ENCODE assay signal across 12 cellular contexts in genomic region chr9:94826644-94827410, GRCh38.
DNase-seq lines count a peak whose midpoint lies in the region; ATAC-seq and TF ChIP-seq lines count a peak whose summit lies in the region.
"Had no signal": no experiment of that assay in that cellular context is flagged by ENCODE, and none has a peak within 500 bp of the region (broad histone marks: within the 10 kb centered on the region; RNA-seq: fewer than 3 reads in every experiment).

No MANE protein-coding gene starts in this region.

- no peak for DNase-seq in right atrium auricular region (ENCODE audit: low spot score)
- no peak for DNase-seq in Right ventricle myocardium superior
- DNase-seq in neural progenitor cell (ENCODE audit: low spot score), result peak; percentile 26
- no peak for DNase-seq in aorta
- DNase-seq in mucosa of gallbladder (ENCODE audit: low spot score), result no peak
- DNase-seq: activated CD4-positive, alpha-beta T cell treated with anti-CD3 and anti-CD28 coated beads for 4 hours; MG63 had no signal

- peaks cover 14% of the 10 kb centered on the region for H3K9me3 Mint-ChIP-seq in neural progenitor cell

- H3K4me1 ChIP-seq in right atrium auricular region (peaks cover 0 to 48% of the 10 kb centered on the region in 2 donors), neural progenitor cell (peaks cover 42% of the 10 kb centered on the region), aorta (ENCODE audit: control insufficient read depth in 1 of 2, insufficient read depth in 2 of 2, low read length in 2 of 2) (peaks cover 4 to 8% of the 10 kb centered on the region in 2 donors)

- no peak overlapping the region for H3K9ac ChIP-seq in neural progenitor cell

- H3K27ac ChIP-seq in right atrium auricular region (peak overlapping the region; percentile 60 to 70), cingulate gyrus (ENCODE audit: low read depth, low read length) (peak overlapping the region; percentile 60), neural progenitor cell (no peak overlapping the region), aorta (ENCODE audit: low read depth in 1 of 2, low read length in 2 of 2) (peak overlapping the region; percentile 65 to 89)

- intact Hi-C loops in Right ventricle myocardium superior (cut with DNase I) (no loop called here), aorta (cut with DNase I) (no loop called here)

- H3K4me3 ChIP-seq in right atrium auricular region (no peak overlapping the region), neural progenitor cell (no peak overlapping the region), aorta (ENCODE audit: low read length in 2 of 2) (no peak overlapping the region)
- H3K4me3 ChIP-seq: MG63, ovary had no signal

- H3K4me1 Mint-ChIP-seq in neural progenitor cell, result peaks cover 57% of the 10 kb centered on the region

- peaks cover 7% of the 10 kb centered on the region for H3K27me3 Mint-ChIP-seq in neural progenitor cell (ENCODE audit: insufficient read depth, low read depth)

- ATAC-seq in Right ventricle myocardium superior (ENCODE audit: poor library complexity), result no peak
- ATAC-seq in aorta (ENCODE audit: low FRiP score), result no peak
- no peak for ATAC-seq in GM18909 (IDR thresholded peaks at IDR 0.05; ENCODE audit: poor library complexity, unreplicated experiment)
- no peak for ATAC-seq in GM18873 (IDR thresholded peaks at IDR 0.05; ENCODE audit: low FRiP score, unreplicated experiment)

- TF ChIP-seq CTCF in right atrium auricular region (IDR thresholded peaks at IDR 0.05) (no peak), neural progenitor cell (IDR thresholded peaks at IDR 0.05) (no peak)

- no peaks in the 10 kb centered on the region for H3K36me3 ChIP-seq in right atrium auricular region
- peaks cover 3% of the 10 kb centered on the region for H3K36me3 ChIP-seq in neural progenitor cell
- no peaks in the 10 kb centered on the region for H3K36me3 ChIP-seq in aorta (ENCODE audit: control insufficient read depth in 1 of 2, insufficient read depth in 2 of 2, low read length in 1 of 2)
- H3K36me3 ChIP-seq: brain microvascular endothelial cell, MG63, ovary had no signal

- H3K9me3 ChIP-seq in right atrium auricular region (no peaks in the 10 kb centered on the region), neural progenitor cell (ENCODE audit: low read depth) (no peaks in the 10 kb centered on the region), aorta (ENCODE audit: control insufficient read depth, low read length) (no peaks in the 10 kb centered on the region)
- H3K9me3 ChIP-seq: ovary had no signal

- WGBS in aorta, 2 donors, result 79 to 87% methylated on average over 3 of the region's 3 CpGs

- H3K36me3 Mint-ChIP-seq in neural progenitor cell, result peaks cover 21% of the 10 kb centered on the region

- no peak overlapping the region for H3K27ac Mint-ChIP-seq in neural progenitor cell

- H3K4me3 Mint-ChIP-seq in neural progenitor cell, result no peak overlapping the region

- H3K27me3 ChIP-seq in right atrium auricular region (no peaks in the 10 kb centered on the region), neural progenitor cell (no peaks in the 10 kb centered on the region), aorta (ENCODE audit: control insufficient read depth in 1 of 2, insufficient read depth in 2 of 2, low read length in 1 of 2) (no peaks in the 10 kb centered on the region)
- H3K27me3 ChIP-seq: brain microvascular endothelial cell, MG63, ovary had no signal

- no peaks in the 10 kb centered on the region for H4K20me1 ChIP-seq in neural progenitor cell (ENCODE audit: low read depth)

- H2AFZ ChIP-seq in neural progenitor cell (replicated peaks), result no peak overlapping the region

- no peaks in the 10 kb centered on the region for H3K79me2 ChIP-seq in neural progenitor cell (ENCODE audit: low read depth)

- peaks cover 31% of the 10 kb centered on the region for H3F3A ChIP-seq in neural progenitor cell (ENCODE audit: low read depth)

- H3K4me2 ChIP-seq in neural progenitor cell, result no peak overlapping the region
